Comparison of ENCODE assay signal across 30 cellular contexts in the genomic region with DNA sequence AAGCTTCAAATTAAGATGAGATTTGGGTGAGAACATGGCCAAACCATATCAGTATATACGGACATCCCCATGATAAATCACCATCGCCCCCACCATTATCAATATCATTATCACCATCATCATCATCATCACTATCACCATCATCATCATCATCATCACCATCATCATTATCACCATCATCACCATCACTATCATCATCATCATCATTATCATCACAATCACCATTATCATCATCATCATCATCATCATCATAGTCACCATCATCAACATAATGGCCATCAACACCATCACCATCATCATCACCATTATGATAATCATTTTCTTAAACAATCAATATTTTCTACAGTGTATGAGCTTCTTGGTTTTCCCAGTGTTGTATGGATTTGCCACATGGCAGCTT.
"Had no signal": no experiment of that assay in that cellular context is flagged by ENCODE, and none has a peak within 500 bp of the region (broad histone marks: within the 10 kb centered on the region; RNA-seq: fewer than 3 reads in every experiment).

No MANE protein-coding gene starts in this region.

- ATAC-seq: left colon; left lung; natural killer cell; sciatic nerve; stimulated activated naive B cell treated with anti-CD40 and anti-IgM and Interleukin-4, amounts not matched to agents 10 μg/mL and 1 μg/mL and 100 μg/mL, for 72 hours; stimulated activated naive CD8-positive, alpha-beta T cell treated with anti-CD3 and anti-CD28 coated beads, Interleukin-15, Interleukin-2, amounts not matched to agents 100 U/mL and 50 U/mL, for 24 hours had no signal

- H3K9me3 Mint-ChIP-seq: neural progenitor cell had no signal

- H3K4me2 ChIP-seq: neural progenitor cell had no signal

- FAIRE-seq: islet of Langerhans, kidney had no signal

- H3K9ac ChIP-seq: neural progenitor cell had no signal

- H3K27ac ChIP-seq: left lung, neural progenitor cell, neutrophil, right atrium auricular region, skin epidermis, stomach, testis, thyroid gland, transverse colon, upper lobe of left lung, vagina had no signal

- H2AFZ ChIP-seq: neural progenitor cell had no signal

- H3K4me1 ChIP-seq: left lung, neural progenitor cell, right atrium auricular region, stomach, testis, thyroid gland, transverse colon, upper lobe of left lung, vagina had no signal

- H3K4me1 Mint-ChIP-seq: naive B cell; natural killer cell; neural progenitor cell; stimulated activated naive B cell treated with anti-CD40 and anti-IgM and Interleukin-4, amounts not matched to agents 10 μg/mL and 1 μg/mL and 100 μg/mL, for 72 hours had no signal

- H3K9me3 ChIP-seq: left lung, neutrophil, right atrium auricular region, stomach, testis, thyroid gland, transverse colon, upper lobe of left lung, vagina had no signal

- DNase-seq: hippocampal formation; kidney; left colon; left lung; mesendoderm; naive B cell; natural killer cell; nephron progenitor cell; occipital lobe; stimulated activated CD4-positive, alpha-beta T cell treated with anti-CD3 and anti-CD28 coated beads, Interleukin-12 subunit alpha, Interleukin-12 subunit beta, amount 100 ng/mL, for 4 hours; stimulated activated CD4-positive, alpha-beta T cell treated with anti-CD3 and anti-CD28 coated beads, Interleukin-15, amount 100 ng/mL, for 24 hours; stimulated activated CD4-positive, alpha-beta T cell treated with anti-CD3 and anti-CD28 coated beads, Interleukin-2, amount 100 ng/mL, for 24 hours; stimulated activated CD4-positive, alpha-beta T cell treated with anti-CD3 and anti-CD28 coated beads, Interleukin-4, amount 100 ng/mL, for 1 hour; stimulated activated naive B cell treated with anti-CD40 and anti-IgM and Interleukin-4, amounts not matched to agents 10 μg/mL and 1 μg/mL and 100 μg/mL, for 72 hours; stimulated activated naive CD8-positive, alpha-beta T cell treated with anti-CD3 and anti-CD28 coated beads, Interleukin-15, Interleukin-2, amounts not matched to agents 100 U/mL and 50 U/mL, for 24 hours; stomach; testis; thyroid gland; transverse colon; upper lobe of left lung had no signal

- H3K36me3 Mint-ChIP-seq: mesothelial cell of epicardium; naive B cell; natural killer cell; neural progenitor cell; stimulated activated naive B cell treated with anti-CD40 and anti-IgM and Interleukin-4, amounts not matched to agents 10 μg/mL and 1 μg/mL and 100 μg/mL, for 72 hours had no signal

- H3K4me3 ChIP-seq: left lung, lung, neural progenitor cell, right atrium auricular region, skin epidermis, stomach, testis, thyroid gland, transverse colon, upper lobe of left lung, vagina had no signal

- H3K27me3 Mint-ChIP-seq: naive B cell, progenitor cell of endocrine pancreas had no signal

- H3K27me3 ChIP-seq: left lung, neural progenitor cell, neutrophil, right atrium auricular region, stomach, testis, thyroid gland, transverse colon, upper lobe of left lung, vagina had no signal

- H3K4me3 Mint-ChIP-seq: mesothelial cell of epicardium; naive B cell; natural killer cell; nephron progenitor cell; neural progenitor cell; stimulated activated naive B cell treated with anti-CD40 and anti-IgM and Interleukin-4, amounts not matched to agents 10 μg/mL and 1 μg/mL and 100 μg/mL, for 72 hours had no signal

- H3K27ac Mint-ChIP-seq: mesothelial cell of epicardium; naive B cell; natural killer cell; nephron progenitor cell; neural progenitor cell; progenitor cell of endocrine pancreas; stimulated activated naive B cell treated with anti-CD40 and anti-IgM and Interleukin-4, amounts not matched to agents 10 μg/mL and 1 μg/mL and 100 μg/mL, for 72 hours had no signal

- H3K36me3 ChIP-seq: left lung, neural progenitor cell, neutrophil, right atrium auricular region, stomach, thyroid gland, transverse colon, upper lobe of left lung, vagina had no signal
